Comparison of ENCODE assay signal across 21 cellular contexts in the genomic region with DNA sequence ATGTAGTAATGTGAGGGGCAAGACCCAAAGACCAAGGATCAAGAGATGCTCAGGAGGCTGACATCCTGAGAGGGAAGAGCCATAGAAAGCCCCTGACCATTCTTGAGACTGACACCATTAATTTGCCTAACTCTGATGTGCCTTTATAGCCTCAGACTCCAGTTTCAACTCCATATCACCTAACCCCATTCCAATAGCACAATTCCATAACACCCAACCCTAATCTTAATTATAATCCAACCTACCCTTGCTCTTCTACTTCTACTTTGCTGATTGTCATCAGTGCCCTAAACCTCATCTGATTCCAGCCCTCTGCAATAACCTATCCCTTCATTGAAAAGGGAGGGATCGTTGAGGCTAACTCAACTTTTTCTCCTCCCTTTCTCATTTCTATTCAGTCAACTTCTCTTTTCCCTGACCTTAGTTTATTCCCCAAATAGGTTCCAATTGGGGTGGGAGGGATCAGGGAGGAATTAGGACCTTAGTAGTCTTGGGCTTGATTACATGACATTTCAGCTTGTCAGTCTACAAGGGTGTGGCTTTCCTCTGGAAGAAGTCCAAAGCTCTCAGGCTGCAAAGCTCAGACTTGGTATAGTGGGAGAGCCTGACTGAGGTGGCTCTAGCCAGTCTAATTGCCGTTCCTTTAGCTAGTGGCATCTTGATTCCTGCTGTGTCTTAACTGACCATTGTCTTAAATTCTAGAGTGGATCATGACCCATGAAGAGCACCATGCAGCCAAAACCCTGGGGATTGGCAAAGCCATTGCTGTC. TPM values are rescaled to one million over a fixed set of nuclear protein-coding genes. Genes with fewer than 3 reads are reported as not detected.
DNase-seq lines count a peak whose midpoint lies in the region; ATAC-seq and TF ChIP-seq lines count a peak whose summit lies in the region.
"Had no signal": no experiment of that assay in that cellular context is flagged by ENCODE, and none has a peak within 500 bp of the region (broad histone marks: within the 10 kb centered on the region; RNA-seq: fewer than 3 reads in every experiment).

No MANE protein-coding gene starts in this region.

- TF ChIP-seq EP300 in neural cell (conservative IDR thresholded peaks at IDR 0.05; ENCODE audit: poor library complexity, severe bottlenecking), result no peak

- no peaks in the 10 kb centered on the region for H3F3A ChIP-seq in neural cell (ENCODE audit: insufficient read depth, low read length, poor library complexity, severe bottlenecking)

- H3K9ac ChIP-seq in neural cell (ENCODE audit: low read length), result no peak overlapping the region

- peak overlapping the region; percentile 6 to 97 (median 42) for H3K4me3 ChIP-seq in heart left ventricle
- H3K4me3 ChIP-seq in neural cell (ENCODE audit: low read length), result peak overlapping the region; percentile 84
- H3K4me3 ChIP-seq: cardiac muscle cell, prostate gland, skin epidermis, thoracic aorta had no signal

- H3K79me2 ChIP-seq in neural cell (replicated peaks; ENCODE audit: insufficient read depth, low read length), result peaks cover 16% of the 10 kb centered on the region

- H4K20me1 ChIP-seq in neural cell (ENCODE audit: insufficient read depth), result no peaks in the 10 kb centered on the region

- H3K27ac ChIP-seq in heart left ventricle (peak overlapping the region in 11 of 12 donors; percentile 32 to 95 (median 78)), neural cell (ENCODE audit: low read length) (no peak overlapping the region)
- H3K27ac ChIP-seq: cardiac muscle cell, prostate gland, skin epidermis, thoracic aorta had no signal

- no peak for TF ChIP-seq RAD21 in neural cell (conservative IDR thresholded peaks at IDR 0.05)

- H3K36me3 ChIP-seq in heart left ventricle, result peaks cover 0 to 45% (median 20%) of the 10 kb centered on the region in 9 donors
- peaks cover 4% of the 10 kb centered on the region for H3K36me3 ChIP-seq in neural cell (ENCODE audit: insufficient read depth, low read length)
- H3K36me3 ChIP-seq: prostate gland had no signal

- no peak for TF ChIP-seq POLR2A in heart left ventricle (IDR thresholded peaks at IDR 0.05)
- no peak for TF ChIP-seq POLR2A in GM18505 (IDR thresholded peaks at IDR 0.05; ENCODE audit: borderline replicate concordance, extremely low read depth, insufficient read depth, insufficient read length)

- ATAC-seq in Right ventricle myocardium superior (ENCODE audit: poor library complexity), result peak; percentile 40
- ATAC-seq in heart left ventricle, result peak in 3 of 4 donors; percentile 19 to 42 (median 34)
- ATAC-seq in GM18505 (IDR thresholded peaks at IDR 0.05; ENCODE audit: unreplicated experiment), result no peak
- no peak for ATAC-seq in HG02885 (IDR thresholded peaks at IDR 0.05; ENCODE audit: poor library complexity, unreplicated experiment)

- TF ChIP-seq CTCF in heart left ventricle (IDR thresholded peaks at IDR 0.05) (no peak), neural cell (IDR thresholded peaks at IDR 0.05; ENCODE audit: poor library complexity, severe bottlenecking) (no peak)

- H3K27me3 ChIP-seq in heart left ventricle (no peaks in the 10 kb centered on the region), neural cell (ENCODE audit: insufficient read depth, low read depth, low read length) (no peaks in the 10 kb centered on the region)
- H3K27me3 ChIP-seq: cardiac muscle cell had no signal

- H3K4me2 ChIP-seq in neural cell (ENCODE audit: low read length), result no peak overlapping the region

- H3K4me1 ChIP-seq in heart left ventricle, result peaks cover 0 to 51% (median 12%) of the 10 kb centered on the region in 12 donors
- H3K4me1 ChIP-seq: prostate gland had no signal

- no peaks in the 10 kb centered on the region for H3K9me2 ChIP-seq in neural cell (ENCODE audit: insufficient read depth, low read length)

- H3K9me3 ChIP-seq in heart left ventricle, result no peaks in the 10 kb centered on the region
- H3K9me3 ChIP-seq in neural cell (ENCODE audit: low read length), result no peaks in the 10 kb centered on the region
- H3K9me3 ChIP-seq: prostate gland, thoracic aorta had no signal

- DNase-seq in Right ventricle myocardium superior (no peak), cardiac septum (ENCODE audit: low spot score) (no peak), heart left ventricle (peak in 2 of 5 donors; percentile 37 to 51), Kasumi-1 (lab: John Stamatoyannopoulos, UW) (no peak)
- no peak for DNase-seq in activated CD8-positive, alpha-beta memory T cell treated with anti-CD3 and anti-CD28 coated beads, Interleukin-2, amount 50 U/mL, for 4 hours
- DNase-seq: activated CD4-positive, alpha-beta memory T cell treated with anti-CD3 and anti-CD28 coated beads for 36 hours; activated CD4-positive, CD25-positive, alpha-beta regulatory T cell treated with anti-CD3 and anti-CD28 coated beads, Interleukin-2, amount 50 U/mL, for 72 hours; cortex of kidney; H7; NCI-H1105; NCI-H1930; NCI-H748 treated with DMSO at 0.1 percent for 48 hours; RPMI8226; T-helper 1 cell had no signal

- WGBS in heart left ventricle, 4 donors, result 35 to 50% (median 45%) methylated on average over 2 of the region's 2 CpGs

- H2AFZ ChIP-seq in neural cell (ENCODE audit: low read depth, low read length), result no peak overlapping the region

- intact Hi-C loops in Right ventricle myocardium superior (cut with DNase I) (loop anchor here (5.0 kb wide), 1 partner anchor 35 kb away; the partner anchor contains the start of gene ASB8), cardiac septum (cut with DNase I) (loop anchor here (5.0 kb wide), 1 partner anchor 35 kb away; the partner anchor contains the start of gene ASB8), heart left ventricle (cut with DNase I) (loop anchor here in 1 of 10 donors (5.0 kb wide), 1 partner anchor 35 kb away; the partner anchor contains the start of gene ASB8)

TF ChIP-seq in neural cell, 6 proteins besides CTCF, POLR2A, EP300 and RAD21:
- TF ChIP-seq SMC3 (conservative IDR thresholded peaks at IDR 0.05; ENCODE audit: poor library complexity) (no peak), MXI1 (conservative IDR thresholded peaks at IDR 0.05; ENCODE audit: poor library complexity, severe bottlenecking) (no peak), REST (IDR thresholded peaks at IDR 0.05; ENCODE audit: borderline replicate concordance) (no peak), POLR2AphosphoS5 (IDR thresholded peaks at IDR 0.05) (no peak), TAF1 (IDR thresholded peaks at IDR 0.05; ENCODE audit: low read depth) (no peak)

RNA-seq across cellular contexts. Expression of gene PFKM, which starts 3.1 kb away (rescaled TPM):
- total RNA-seq in Right ventricle myocardium superior (752 TPM), cardiac septum (400 TPM), heart left ventricle (100 to 1,000 TPM; 230 to 901 (median 521) TPM)
- polyA plus RNA-seq in heart left ventricle (100 to 1,000 TPM; 160 to 205 TPM), neural cell (122 and 137 TPM in 2 replicates)
- polyA minus RNA-seq in neural cell, result 119 and 121 TPM in 2 replicates

RNA-seq across cellular contexts. Expression of gene SENP1, which starts 16.4 kb away (rescaled TPM):
- total RNA-seq in Right ventricle myocardium superior, result 5.1 TPM
- total RNA-seq in cardiac septum, result 10.1 TPM
- 10 to 100 TPM in 4 of 9 donors, 1 to 10 TPM in 5; 6.9 to 13.6 (median 9.2) TPM for total RNA-seq in heart left ventricle
- polyA plus RNA-seq in heart left ventricle, result 1 to 10 TPM; 2.1 to 3.8 TPM
- 12.3 and 14.0 TPM in 2 replicates for polyA plus RNA-seq in neural cell
- polyA minus RNA-seq in neural cell, result 56.0 and 61.0 TPM in 2 replicates

RNA-seq across cellular contexts. Expression of gene ASB8, which starts 35.1 kb away (rescaled TPM):
- total RNA-seq in Right ventricle myocardium superior, result 86.0 TPM
- 69.4 TPM for total RNA-seq in cardiac septum
- total RNA-seq in heart left ventricle, result 10 to 100 TPM; 73.2 to 97.6 (median 81.5) TPM
- 10 to 100 TPM; 24.9 to 49.1 TPM for polyA plus RNA-seq in heart left ventricle
- polyA plus RNA-seq in neural cell, result 41.7 and 54.8 TPM in 2 replicates
- 43.2 and 47.7 TPM in 2 replicates for polyA minus RNA-seq in neural cell

Comparison
In these comparisons a context has a peak if more than half of its experiments do, and no peak if none do; other contexts are left out.
1. ATAC-seq: peak in Right ventricle myocardium superior (single experiment) and heart left ventricle (3 of 4); none in GM18505 (single experiment) and HG02885 (single experiment).